ENCODE assay signal across 9 cellular contexts in the genomic region with DNA sequence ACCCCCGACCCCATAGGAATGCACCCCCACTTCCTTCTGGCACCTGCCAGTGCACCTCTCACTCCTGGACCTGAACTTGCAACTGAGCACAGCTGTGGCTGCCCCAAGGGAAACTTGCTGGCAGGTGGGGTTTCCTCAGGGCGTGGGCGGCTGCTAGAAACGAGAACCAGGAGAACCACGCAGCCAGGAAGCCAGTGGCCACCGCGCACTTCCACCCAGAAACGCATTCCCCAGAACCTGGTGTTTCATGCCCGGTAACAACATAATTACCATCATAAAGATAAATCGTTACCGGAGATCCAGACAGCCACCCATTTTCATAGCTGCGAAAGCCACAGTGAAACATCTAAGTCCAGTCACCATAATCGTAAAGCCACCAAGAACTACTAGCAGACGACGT.
DNase-seq lines count a peak whose midpoint lies in the region; ATAC-seq, FAIRE-seq and TF ChIP-seq lines count a peak whose summit lies in the region.
"Had no signal": no experiment of that assay in that cellular context is flagged by ENCODE, and none has a peak within 500 bp of the region (broad histone marks: within the 10 kb centered on the region; RNA-seq: fewer than 3 reads in every experiment).

No MANE protein-coding gene starts in this region.

- H3K36me3 Mint-ChIP-seq in T-helper 1 cell treated with Interleukin-12 subunit alpha and Interleukin-12 subunit beta and Interleukin-4 antibody, amounts not matched to agents 30 μg/mL and 1 μg/mL, for 36 hours (ENCODE audit: low read depth) = peaks cover 34% of the 10 kb centered on the region

- peak; percentile 36 for FAIRE-seq in colon (lab: Jason Lieb, UNC)

- no peak for TF ChIP-seq CTCF in esophagus muscularis mucosa (IDR thresholded peaks at IDR 0.05)

- H3K27ac ChIP-seq in esophagus muscularis mucosa (replicated peaks in 1 of 4) (no peak overlapping the region), aorta (ENCODE audit: low read depth in 1 of 2, low read length in 2 of 2) (no peak overlapping the region)

- H3K27ac Mint-ChIP-seq in T-helper 1 cell treated with Interleukin-12 subunit alpha and Interleukin-12 subunit beta and Interleukin-4 antibody, amounts not matched to agents 30 μg/mL and 1 μg/mL, for 36 hours = peak overlapping the region; percentile 52

- H3K9me3 ChIP-seq in esophagus muscularis mucosa = no peaks in the 10 kb centered on the region
- no peaks in the 10 kb centered on the region for H3K9me3 ChIP-seq in aorta (ENCODE audit: control insufficient read depth, low read length)

- TF ChIP-seq POLR2A in esophagus muscularis mucosa (IDR thresholded peaks at IDR 0.05; ENCODE audit: low read depth) = no peak

- H3K4me1 ChIP-seq in esophagus muscularis mucosa = peaks cover 0 to 57% (median 9%) of the 10 kb centered on the region in 4 donors
- H3K4me1 ChIP-seq in aorta (ENCODE audit: control insufficient read depth in 1 of 2, insufficient read depth in 2 of 2, low read length in 2 of 2) = no peaks in the 10 kb centered on the region

- H3K4me3 Mint-ChIP-seq in T-helper 1 cell treated with Interleukin-12 subunit alpha and Interleukin-12 subunit beta and Interleukin-4 antibody, amounts not matched to agents 30 μg/mL and 1 μg/mL, for 36 hours = peak overlapping the region; percentile 45

- H3K4me3 ChIP-seq in esophagus muscularis mucosa = no peak overlapping the region
- no peak overlapping the region for H3K4me3 ChIP-seq in aorta (ENCODE audit: low read length in 2 of 2)

- H3K4me1 Mint-ChIP-seq in T-helper 1 cell treated with Interleukin-12 subunit alpha and Interleukin-12 subunit beta and Interleukin-4 antibody, amounts not matched to agents 30 μg/mL and 1 μg/mL, for 36 hours (ENCODE audit: low read depth) = peaks cover 34% of the 10 kb centered on the region

- peak; percentile 47 for ATAC-seq in GM21526 (IDR thresholded peaks at IDR 0.05; ENCODE audit: low FRiP score, unreplicated experiment)
- no peak for ATAC-seq in aorta (ENCODE audit: low FRiP score)
- ATAC-seq: HCT116 had no signal

- 77% methylated on average over 15 of the region's 15 CpGs for WGBS in esophagus muscularis mucosa
- WGBS in aorta, 2 donors = 90 to 91% methylated on average over 15 of the region's 15 CpGs

- no peaks in the 10 kb centered on the region for H3K27me3 ChIP-seq in esophagus muscularis mucosa
- no peaks in the 10 kb centered on the region for H3K27me3 ChIP-seq in aorta (ENCODE audit: control insufficient read depth in 1 of 2, insufficient read depth in 2 of 2, low read length in 1 of 2)

- no peak for TF ChIP-seq EP300 in esophagus muscularis mucosa (IDR thresholded peaks at IDR 0.05)

- intact Hi-C loops in esophagus muscularis mucosa (cut with DNase I) = no loop called here
- intact Hi-C loops in aorta (cut with DNase I) = no loop called here

- no peaks in the 10 kb centered on the region for H3K27me3 Mint-ChIP-seq in T-helper 1 cell treated with Interleukin-12 subunit alpha and Interleukin-12 subunit beta and Interleukin-4 antibody, amounts not matched to agents 30 μg/mL and 1 μg/mL, for 36 hours (ENCODE audit: low read depth)

- H3K9me3 Mint-ChIP-seq in T-helper 1 cell treated with Interleukin-12 subunit alpha and Interleukin-12 subunit beta and Interleukin-4 antibody, amounts not matched to agents 30 μg/mL and 1 μg/mL, for 36 hours = no peaks in the 10 kb centered on the region

- DNase-seq in stimulated activated naive CD4-positive, alpha-beta T cell treated with Interleukin-2 at 50 U/mL for 16 hours (lab: John Stamatoyannopoulos, UW) = peak; percentile 67
- no peak for DNase-seq in esophagus muscularis mucosa (ENCODE audit: extremely low spot score)
- DNase-seq in aorta = no peak
- DNase-seq in DMS79 treated with DMSO at 0.1 percent for 48 hours (lab: John Stamatoyannopoulos, UW) = no peak
- DNase-seq: SHP77 had no signal

- H3K36me3 ChIP-seq in esophagus muscularis mucosa (peaks cover 0 to 34% (median 21%) of the 10 kb centered on the region in 4 donors), aorta (ENCODE audit: control insufficient read depth in 1 of 2, insufficient read depth in 2 of 2, low read length in 1 of 2) (no peaks in the 10 kb centered on the region)
